ENCODE assay signal across 22 cellular contexts in genomic region chr20:63594043-63594561, GRCh38. TPM values are rescaled to one million over a fixed set of nuclear protein-coding genes. Genes with fewer than 3 reads are reported as not detected.
DNase-seq lines count a peak whose midpoint lies in the region; ATAC-seq, FAIRE-seq and TF ChIP-seq lines count a peak whose summit lies in the region.
"Had no signal": no experiment of that assay in that cellular context is flagged by ENCODE, and none has a peak within 500 bp of the region (broad histone marks: within the 10 kb centered on the region; RNA-seq: fewer than 3 reads in every experiment).

No MANE protein-coding gene starts in this region.

- H3K27me3 ChIP-seq in MG63, result no peaks in the 10 kb centered on the region
- H3K27me3 ChIP-seq in endothelial cell of umbilical vein (ENCODE audit: control insufficient read depth in 2 of 2, insufficient read depth in 2 of 2, low read length in 2 of 2), result no peaks in the 10 kb centered on the region
- no peaks in the 10 kb centered on the region for H3K27me3 ChIP-seq in rectal smooth muscle tissue (ENCODE audit: control insufficient read depth, insufficient read depth, low read length)
- H3K27me3 ChIP-seq: heart left ventricle had no signal

- CTCF ChIA-PET in endothelial cell of umbilical vein (lab: Charles Lee), result no interaction called here

- BruUV-seq in endothelial cell of umbilical vein (replicated peaks; lab: Mats Ljungman, UMichigan), result no TSS peak

- no peak for FAIRE-seq in endothelial cell of umbilical vein (lab: Jason Lieb, UNC)
- no peak for FAIRE-seq in GM19239 (lab: Jason Lieb, UNC)
- FAIRE-seq: GM12892, islet of Langerhans had no signal

- no peak overlapping the region for H3K27ac ChIP-seq in endothelial cell of umbilical vein (ENCODE audit: insufficient read depth, low read depth, low read length)
- peak overlapping the region; percentile 17 for H3K27ac ChIP-seq in rectal smooth muscle tissue (ENCODE audit: low read depth, low read length)

- no peaks in the 10 kb centered on the region for H3K9me3 ChIP-seq in MG63
- H3K9me3 ChIP-seq in endothelial cell of umbilical vein (replicated peaks; ENCODE audit: control insufficient read depth, insufficient read depth, low read length), result no peaks in the 10 kb centered on the region
- H3K9me3 ChIP-seq: heart left ventricle had no signal

- H3K79me2 ChIP-seq in endothelial cell of umbilical vein (ENCODE audit: control insufficient read depth, insufficient read depth, low read length), result no peaks in the 10 kb centered on the region

- dilution Hi-C loops in endothelial cell of umbilical vein (cut with MboI; ENCODE audit: extremely low pct_ligation_motif_present, low sequenced_read_pairs), result no loop called here

- H3K4me2 ChIP-seq in endothelial cell of umbilical vein (ENCODE audit: insufficient read depth, low read length), result no peak overlapping the region

- TF ChIP-seq CTCF in endothelial cell of umbilical vein (IDR thresholded peaks at IDR 0.05; ENCODE audit: extremely low read depth in 1 of 2, insufficient read depth in 1 of 2, low read depth in 1 of 2, low read length in 2 of 2), result no peak
- no peak for TF ChIP-seq CTCF in GM10266 (IDR thresholded peaks at IDR 0.05; ENCODE audit: control insufficient read depth, insufficient read depth, low read depth, missing control alignments)

- no peak overlapping the region for H2AFZ ChIP-seq in endothelial cell of umbilical vein (ENCODE audit: low read depth, low read length)

- H4K20me1 ChIP-seq in endothelial cell of umbilical vein (replicated peaks; ENCODE audit: control insufficient read depth, extremely low read depth, insufficient read depth, low read length), result no peaks in the 10 kb centered on the region

- TF ChIP-seq POLR2A in endothelial cell of umbilical vein (IDR thresholded peaks at IDR 0.05; ENCODE audit: low read depth, low read length), result no peak

- H3K4me3 ChIP-seq in MG63, result no peak overlapping the region
- no peak overlapping the region for H3K4me3 ChIP-seq in endothelial cell of umbilical vein (replicated peaks in 1 of 3; ENCODE audit: insufficient read depth in 1 of 3, low read depth in 1 of 3, low read length in 3 of 3)
- no peak overlapping the region for H3K4me3 ChIP-seq in rectal smooth muscle tissue (ENCODE audit: low read length)
- H3K4me3 ChIP-seq: heart left ventricle had no signal

- H3K9ac ChIP-seq in endothelial cell of umbilical vein (replicated peaks; ENCODE audit: extremely low read depth, insufficient read depth, low read length) (no peak overlapping the region), rectal smooth muscle tissue (ENCODE audit: low read length) (no peak overlapping the region)

- no peaks in the 10 kb centered on the region for H3K9me1 ChIP-seq in endothelial cell of umbilical vein (replicated peaks; ENCODE audit: control insufficient read depth, extremely low read depth, insufficient read depth, low read length)

- H3K36me3 ChIP-seq in MG63 (peaks cover 77% of the 10 kb centered on the region), endothelial cell of umbilical vein (ENCODE audit: control insufficient read depth in 2 of 2, extremely low read depth in 1 of 2, insufficient read depth in 2 of 2, low read length in 2 of 2) (peaks cover 0 to 43% of the 10 kb centered on the region in 2 experiments), rectal smooth muscle tissue (ENCODE audit: control insufficient read depth, insufficient read depth, low read length) (peaks cover 22% of the 10 kb centered on the region)

- intact Hi-C loops in endothelial cell of umbilical vein (cut with micrococcal nuclease), result loop anchor here (10.0 kb wide), 1 partner anchor 429 kb away; no protein-coding TSS in a partner anchor

- DNase-seq in EL (peak; percentile 43), MG63 (peak; percentile 75), endothelial cell of umbilical vein (ENCODE audit: low read depth, low spot score) (peak; percentile 33), GM19239 (ENCODE audit: insufficient read length, low spot score) (no peak), DMS153 treated with DMSO at 0.1 percent for 48 hours (lab: John Stamatoyannopoulos, UW; ENCODE audit: unreplicated experiment) (no peak), GM10266 (ENCODE audit: extremely low spot score) (no peak)
- DNase-seq: activated CD4-positive, alpha-beta T cell treated with anti-CD3 and anti-CD28 coated beads for 36 hours; activated CD8-positive, alpha-beta memory T cell treated with anti-CD3 and anti-CD28 coated beads, Interleukin-2, amount 50 U/mL, for 4 hours; activated naive CD4-positive, alpha-beta T cell; CD4-positive, CD25-positive, alpha-beta regulatory T cell; Kasumi-1; NCI-H1694; NCI-H446 treated with DMSO at 0.1 percent for 48 hours; right cardiac atrium; stimulated activated CD4-positive, alpha-beta T cell treated with anti-CD3 and anti-CD28 coated beads, Interleukin-1b, Interleukin-23, amount 100 ng/mL, for 48 hours had no signal

- ATAC-seq in HG03135 (IDR thresholded peaks at IDR 0.05; ENCODE audit: unreplicated experiment), result no peak
- ATAC-seq: activated CD4-positive, alpha-beta T cell treated with anti-CD3 and anti-CD28 coated beads for 36 hours had no signal

- POLR2A ChIA-PET in endothelial cell of umbilical vein (lab: Charles Lee), result no interaction called here

- H3K4me1 ChIP-seq in endothelial cell of umbilical vein (ENCODE audit: control insufficient read depth, extremely low read depth, insufficient read depth, low read length), result no peaks in the 10 kb centered on the region
- H3K4me1 ChIP-seq in rectal smooth muscle tissue (ENCODE audit: control insufficient read depth, insufficient read depth, low read length), result no peaks in the 10 kb centered on the region

TF ChIP-seq in endothelial cell of umbilical vein, 7 proteins besides CTCF, POLR2A, EP300 and RAD21:
- TF ChIP-seq JUN (IDR thresholded peaks at IDR 0.05; ENCODE audit: borderline replicate concordance, insufficient read depth, insufficient read length, low read depth), result peak; percentile 74
- no peak for TF ChIP-seq MYC (IDR thresholded peaks at IDR 0.05; ENCODE audit: low read depth, low read length)

RNA-seq across cellular contexts. Expression of gene HELZ2, which starts 20.1 kb away (rescaled TPM):
- total RNA-seq in MG63 (2014; rRNA removed; shearing (Covaris generic); ENCODE audit: low replicate concordance), result 26.4 and 34.4 TPM in 2 replicates
- 29.2 and 33.2 TPM in 2 replicates for total RNA-seq in endothelial cell of umbilical vein
- polyA plus RNA-seq in endothelial cell of umbilical vein, result 10.6 and 16.2 TPM in 2 replicates
- polyA plus RNA-seq in endothelial cell of umbilical vein (2011; cell fraction: cytosol; rRNA removed), result 5.4 and 7.9 TPM in 2 replicates
- 16.8 and 18.8 TPM in 2 replicates for polyA plus RNA-seq in endothelial cell of umbilical vein (2011; cell fraction: nucleus; rRNA removed)
- polyA plus RNA-seq in endothelial cell of umbilical vein (2012), result 17.0 and 32.7 TPM in 2 replicates
- polyA minus RNA-seq in endothelial cell of umbilical vein, result 37.2 and 43.4 TPM in 2 replicates
- polyA minus RNA-seq in endothelial cell of umbilical vein (2011; cell fraction: cytosol; rRNA and poly(A)+ RNA removed), result 33.5 TPM
- 27.3 and 42.7 TPM in 2 replicates for polyA minus RNA-seq in endothelial cell of umbilical vein (2011; cell fraction: nucleus; rRNA and poly(A)+ RNA removed)

RNA-seq across cellular contexts. Expression of gene GMEB2, which starts 32.8 kb away (rescaled TPM):
- 27.7 and 33.2 TPM in 2 replicates for total RNA-seq in MG63 (2014; rRNA removed; shearing (Covaris generic); ENCODE audit: low replicate concordance)
- 12.1 and 14.1 TPM in 2 replicates for total RNA-seq in endothelial cell of umbilical vein
- polyA plus RNA-seq in endothelial cell of umbilical vein, result 12.7 and 13.4 TPM in 2 replicates
- 9.6 and 11.3 TPM in 2 replicates for polyA plus RNA-seq in endothelial cell of umbilical vein (2011; cell fraction: cytosol; rRNA removed)
- 14.4 and 14.8 TPM in 2 replicates for polyA plus RNA-seq in endothelial cell of umbilical vein (2011; cell fraction: nucleus; rRNA removed)
- 6.2 and 8.2 TPM in 2 replicates for polyA plus RNA-seq in endothelial cell of umbilical vein (2012)
- 8.6 and 10.4 TPM in 2 replicates for polyA minus RNA-seq in endothelial cell of umbilical vein
- polyA minus RNA-seq in endothelial cell of umbilical vein (2011; cell fraction: cytosol; rRNA and poly(A)+ RNA removed), result 8.4 TPM
- polyA minus RNA-seq in endothelial cell of umbilical vein (2011; cell fraction: nucleus; rRNA and poly(A)+ RNA removed), result 6.0 and 6.2 TPM in 2 replicates

RNA-seq across cellular contexts. Expression of gene FNDC11, which starts 40.1 kb away (rescaled TPM):
- total RNA-seq in MG63 (2014; rRNA removed; shearing (Covaris generic); ENCODE audit: low replicate concordance), result not detected in 2 replicates
- total RNA-seq in endothelial cell of umbilical vein, result 0.51 and 0.71 TPM in 2 replicates
- polyA plus RNA-seq in endothelial cell of umbilical vein, result 1.9 and 3.4 TPM in 2 replicates
- polyA plus RNA-seq in endothelial cell of umbilical vein (2011; cell fraction: cytosol; rRNA removed), result 0.70 and 1.0 TPM in 2 replicates
- polyA plus RNA-seq in endothelial cell of umbilical vein (2011; cell fraction: nucleus; rRNA removed), result 2.7 and 3.0 TPM in 2 replicates
- polyA plus RNA-seq in endothelial cell of umbilical vein (2012), result 0.44 and 1.9 TPM in 2 replicates
- 0.30 and 0.56 TPM in 2 replicates for polyA minus RNA-seq in endothelial cell of umbilical vein
- polyA minus RNA-seq in endothelial cell of umbilical vein (2011; cell fraction: cytosol; rRNA and poly(A)+ RNA removed), result 0.61 TPM
- polyA minus RNA-seq in endothelial cell of umbilical vein (2011; cell fraction: nucleus; rRNA and poly(A)+ RNA removed), result 0.38 and 0.96 TPM in 2 replicates
- total RNA-seq: cardiac septum, SK-MEL-5 had no signal

RNA-seq across cellular contexts. Expression of gene SRMS, which starts 46.6 kb away (rescaled TPM):
- not detected in 2 replicates for total RNA-seq in MG63 (2014; rRNA removed; shearing (Covaris generic); ENCODE audit: low replicate concordance)
- total RNA-seq in endothelial cell of umbilical vein, result not detected in 2 replicates
- not detected in 2 replicates for polyA plus RNA-seq in endothelial cell of umbilical vein
- polyA plus RNA-seq in endothelial cell of umbilical vein (2011; cell fraction: cytosol; rRNA removed), result not detected in 2 replicates
- polyA plus RNA-seq in endothelial cell of umbilical vein (2011; cell fraction: nucleus; rRNA removed), result not detected in 2 replicates
- polyA plus RNA-seq in endothelial cell of umbilical vein (2012), result not detected in 2 replicates
- not detected in 2 replicates for polyA minus RNA-seq in endothelial cell of umbilical vein
- polyA minus RNA-seq in endothelial cell of umbilical vein (2011; cell fraction: cytosol; rRNA and poly(A)+ RNA removed), result 1.0 TPM
- not detected in 2 replicates for polyA minus RNA-seq in endothelial cell of umbilical vein (2011; cell fraction: nucleus; rRNA and poly(A)+ RNA removed)
- total RNA-seq: activated CD4-positive, alpha-beta T cell treated with anti-CD3 and anti-CD28 coated beads for 36 hours; cardiac septum; CD4-positive, CD25-positive, alpha-beta regulatory T cell; heart left ventricle; right cardiac atrium; SK-MEL-5 had no signal
- polyA plus RNA-seq: CD4-positive, CD25-positive, alpha-beta regulatory T cell; heart left ventricle; right cardiac atrium had no signal

RNA-seq across cellular contexts. Expression of gene PTK6, which starts 56.9 kb away (rescaled TPM):
- total RNA-seq in MG63 (2014; rRNA removed; shearing (Covaris generic); ENCODE audit: low replicate concordance), result 0.23 and 8.0 TPM in 2 replicates
- total RNA-seq in endothelial cell of umbilical vein, result 0.18 TPM in 1 of 2 replicates, not detected in the other
- 0.05 TPM in 1 of 2 replicates, not detected in the other for polyA plus RNA-seq in endothelial cell of umbilical vein
- 0.03 TPM in 1 of 2 replicates, not detected in the other for polyA plus RNA-seq in endothelial cell of umbilical vein (2011; cell fraction: cytosol; rRNA removed)
- 0.05 and 0.10 TPM in 2 replicates for polyA plus RNA-seq in endothelial cell of umbilical vein (2011; cell fraction: nucleus; rRNA removed)
- polyA plus RNA-seq in endothelial cell of umbilical vein (2012), result 0.08 TPM in 1 of 2 replicates, not detected in the other
- polyA minus RNA-seq in endothelial cell of umbilical vein, result not detected in 2 replicates
- polyA minus RNA-seq in endothelial cell of umbilical vein (2011; cell fraction: cytosol; rRNA and poly(A)+ RNA removed), result 6.3 TPM
- polyA minus RNA-seq in endothelial cell of umbilical vein (2011; cell fraction: nucleus; rRNA and poly(A)+ RNA removed), result not detected in 2 replicates
- total RNA-seq: cardiac septum, SK-MEL-5 had no signal

Comparison
In these comparisons a context has a peak if more than half of its experiments do, and no peak if none do; other contexts are left out.
1. DNase-seq: peak in EL (single experiment), MG63 (single experiment) and endothelial cell of umbilical vein (single experiment); none in GM19239 (single experiment), DMS153 treated with DMSO at 0.1 percent for 48 hours (single experiment) and GM10266 (single experiment).